In the genomic region with DNA sequence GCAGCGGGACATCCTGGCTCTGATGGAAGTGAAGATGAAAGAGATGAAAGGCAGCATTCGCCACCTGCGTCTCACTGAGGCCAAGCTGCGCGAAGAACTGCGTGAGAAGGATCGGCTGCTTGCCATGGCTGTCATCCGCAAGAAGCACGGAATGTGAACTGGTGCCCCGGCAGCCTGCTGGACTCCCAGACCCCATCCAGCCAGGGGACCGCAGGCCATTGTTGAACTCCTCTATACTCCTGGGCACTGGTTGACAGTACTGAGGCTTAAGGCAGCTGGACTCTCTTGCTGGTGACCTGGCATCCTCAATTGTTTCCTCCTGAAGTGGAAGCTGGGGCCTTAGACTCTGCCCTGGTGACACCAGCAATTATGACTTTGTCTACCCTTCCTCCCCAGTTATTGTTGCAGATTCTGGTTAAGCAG, we compare ENCODE assay signal across 1 cellular context.
TF ChIP-seq lines count a peak whose summit lies in the region.

No MANE protein-coding gene starts in this region.

TF ChIP-seq in H1, 55 proteins besides CTCF, POLR2A, EP300 and RAD21:
- TF ChIP-seq EZH2 (IDR thresholded peaks at IDR 0.05; ENCODE audit: low read depth, low read length, severe bottlenecking) (no peak), BCL11A (IDR thresholded peaks at IDR 0.05; ENCODE audit: low read depth in 2 of 2, low read length in 2 of 2) (no peak), RBBP5 (IDR thresholded peaks at IDR 0.05; ENCODE audit: borderline replicate concordance, low read depth, low read length) (no peak), JUND (IDR thresholded peaks at IDR 0.05; ENCODE audit: low read length) (no peak), BRCA1 (IDR thresholded peaks at IDR 0.05; ENCODE audit: low read depth, low read length) (no peak)
- TF ChIP-seq, protein P1, sequence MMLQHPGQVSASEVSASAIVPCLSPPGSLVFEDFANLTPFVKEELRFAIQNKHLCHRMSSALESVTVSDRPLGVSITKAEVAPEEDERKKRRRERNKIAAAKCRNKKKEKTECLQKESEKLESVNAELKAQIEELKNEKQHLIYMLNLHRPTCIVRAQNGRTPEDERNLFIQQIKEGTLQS (IDR thresholded peaks at IDR 0.05; ENCODE audit: insufficient read depth, low read depth, low read length), result no peak
